13 cellular contexts compared by ENCODE assay signal in genomic region chr3:65833761-65834505, GRCh38.
DNase-seq lines count a peak whose midpoint lies in the region; ATAC-seq, FAIRE-seq and TF ChIP-seq lines count a peak whose summit lies in the region.
"Had no signal": no experiment of that assay in that cellular context is flagged by ENCODE, and none has a peak within 500 bp of the region (broad histone marks: within the 10 kb centered on the region; RNA-seq: fewer than 3 reads in every experiment).

No MANE protein-coding gene starts in this region.

- H3K79me2 ChIP-seq in H1 (ENCODE audit: control insufficient read depth in 1 of 2, insufficient read depth in 2 of 2, low read length in 2 of 2): peaks cover 0 to 27% of the 10 kb centered on the region in 2 experiments; a peak in 2 of 4 replicates

- H3K18ac ChIP-seq in H1 (ENCODE audit: extremely low read depth, low read length): no peak overlapping the region

- no peak overlapping the region for H3K14ac ChIP-seq in H1 (ENCODE audit: insufficient read length)

- DNase-seq in GM04503 (ENCODE audit: low read depth): peak; percentile 25
- DNase-seq in NCI-H226: peak; percentile 45
- DNase-seq in H1 (ENCODE audit: low read depth in 1 of 2, low spot score in 2 of 2): no peak
- no peak for DNase-seq in mesothelial cell of epicardium (ENCODE audit: low spot score in 2 of 2, unreplicated experiment in 2 of 2)
- DNase-seq in DMS153 treated with DMSO at 0.1 percent for 48 hours (lab: John Stamatoyannopoulos, UW; ENCODE audit: unreplicated experiment): no peak
- DNase-seq in activated naive CD8-positive, alpha-beta T cell treated with anti-CD3 and anti-CD28 coated beads, Interleukin-2, amount 50 U/mL, for 24 hours: no peak
- no peak for DNase-seq in T1000 (lab: John Stamatoyannopoulos, UW)
- DNase-seq in DMS53 treated with DMSO at 0.1 percent for 48 hours (lab: John Stamatoyannopoulos, UW; ENCODE audit: unreplicated experiment): no peak
- DNase-seq: COR-L47, immature natural killer cell, NCI-H1930 had no signal

- CTCF ChIA-PET in H1 (lab: Charles Lee; ENCODE audit: partially characterized antibody): interaction anchor here (0.6 to 1.8 kb wide), 11 partner anchors 12 to 305 kb away, joined by 3 to 7 read pairs (median 3); no protein-coding TSS in a partner anchor

- H3K9ac ChIP-seq in H1 (replicated peaks in 1 of 4; ENCODE audit: extremely low read depth in 1 of 4, low read depth in 3 of 4, low read length in 3 of 4): no peak overlapping the region

- POLR2A ChIA-PET in H1 (lab: Charles Lee; ENCODE audit: partially characterized antibody): interaction anchor here (1.2 kb wide), 1 partner anchor 10 kb away, joined by 3 read pairs; no protein-coding TSS in a partner anchor

- TF ChIP-seq CTCF in H1 (IDR thresholded peaks at IDR 0.05; ENCODE audit: control extremely low read depth in 1 of 3, insufficient read depth in 1 of 3, low read depth in 1 of 3, low read length in 3 of 3) (no peak), mesothelial cell of epicardium (IDR thresholded peaks at IDR 0.05; ENCODE audit: unreplicated experiment) (no peak)

- no peak overlapping the region for H2BK120ac ChIP-seq in H1 (replicated peaks; ENCODE audit: low read depth, low read length)

- H3K4me1 ChIP-seq in H1 (replicated peaks in 1 of 4; ENCODE audit: control insufficient read depth in 3 of 4, insufficient read depth in 4 of 4, low read length in 3 of 4): peaks cover 0 to 2% (median 0%) of the 10 kb centered on the region in 4 experiments; a peak in 1 of 7 replicates

- no peak overlapping the region for H4K8ac ChIP-seq in H1 (ENCODE audit: extremely low read depth, insufficient read depth, low read length)

- H2BK20ac ChIP-seq in H1 (ENCODE audit: low read length): no peak overlapping the region

- peak; percentile 24 for FAIRE-seq in H1 (lab: Jason Lieb, UNC)

- no peaks in the 10 kb centered on the region for H3K23me2 ChIP-seq in H1 (ENCODE audit: low read depth, low read length)

- no peak overlapping the region for H2AK5ac ChIP-seq in H1 (ENCODE audit: low read depth, low read length)

- H3K27me3 ChIP-seq in H1 (replicated peaks in 1 of 4; ENCODE audit: control insufficient read depth in 3 of 4, extremely low read depth in 1 of 4, insufficient read depth in 3 of 4, low read length in 3 of 4): no peaks in the 10 kb centered on the region

- no peaks in the 10 kb centered on the region for H3K9me3 ChIP-seq in H1 (ENCODE audit: insufficient read depth in 2 of 2, low read depth in 1 of 2, low read length in 1 of 2)

- no peaks in the 10 kb centered on the region for H3K27me3 Mint-ChIP-seq in mesothelial cell of epicardium (ENCODE audit: low read depth)
- no peaks in the 10 kb centered on the region for H3K27me3 Mint-ChIP-seq in activated naive CD8-positive, alpha-beta T cell treated with anti-CD3 and anti-CD28 coated beads, Interleukin-2, amount 50 U/mL, for 24 hours
- H3K27me3 Mint-ChIP-seq: activated naive CD8-positive, alpha-beta T cell had no signal

- H3K36me3 Mint-ChIP-seq in mesothelial cell of epicardium: peaks cover 8% of the 10 kb centered on the region
- H3K36me3 Mint-ChIP-seq in activated naive CD8-positive, alpha-beta T cell treated with anti-CD3 and anti-CD28 coated beads, Interleukin-2, amount 50 U/mL, for 24 hours (ENCODE audit: low read depth): no peaks in the 10 kb centered on the region
- H3K36me3 Mint-ChIP-seq: activated naive CD8-positive, alpha-beta T cell; immature natural killer cell had no signal

- H2AFZ ChIP-seq in H1 (ENCODE audit: low read length): no peak overlapping the region

- no peak overlapping the region for H3K4me3 Mint-ChIP-seq in mesothelial cell of epicardium
- H3K4me3 Mint-ChIP-seq in activated naive CD8-positive, alpha-beta T cell treated with anti-CD3 and anti-CD28 coated beads, Interleukin-2, amount 50 U/mL, for 24 hours: no peak overlapping the region
- H3K4me3 Mint-ChIP-seq: activated naive CD8-positive, alpha-beta T cell; immature natural killer cell; nephron had no signal

- 86% methylated on average over 2 of the region's 2 CpGs; no CpG with 5 or more reads in 1 of the 2 experiments for WGBS in H1 (ENCODE audit: extremely low coverage in 1 of 2, insufficient coverage in 1 of 2, insufficient read length in 1 of 2, insufficient replicate concordance in 2 of 2, low coverage in 1 of 2, low lambda C conversion rate in 2 of 2, missing lambda C conversion rate in 1 of 2), 2 experiments

- no peak overlapping the region for H2BK15ac ChIP-seq in H1 (ENCODE audit: low read length)

- peaks cover 8% of the 10 kb centered on the region for H3K9me3 Mint-ChIP-seq in mesothelial cell of epicardium
- H3K9me3 Mint-ChIP-seq in activated naive CD8-positive, alpha-beta T cell treated with anti-CD3 and anti-CD28 coated beads, Interleukin-2, amount 50 U/mL, for 24 hours: peaks cover 6% of the 10 kb centered on the region
- H3K9me3 Mint-ChIP-seq: nephron had no signal

- ATAC-seq in activated naive CD8-positive, alpha-beta T cell treated with anti-CD3 and anti-CD28 coated beads, Interleukin-2, amount 50 U/mL, for 24 hours: no peak

- H2BK12ac ChIP-seq in H1 (ENCODE audit: low read depth, low read length): no peak overlapping the region

- no peak overlapping the region for H4K91ac ChIP-seq in H1 (replicated peaks; ENCODE audit: insufficient read length, low read length)

- H3K56ac ChIP-seq in H1 (replicated peaks; ENCODE audit: insufficient read length, low read depth, low read length): no peak overlapping the region

- H3K27ac ChIP-seq in H1 (ENCODE audit: low read depth, low read length): no peak overlapping the region

- peaks cover 31% of the 10 kb centered on the region for H3K4me1 Mint-ChIP-seq in mesothelial cell of epicardium
- no peaks in the 10 kb centered on the region for H3K4me1 Mint-ChIP-seq in activated naive CD8-positive, alpha-beta T cell treated with anti-CD3 and anti-CD28 coated beads, Interleukin-2, amount 50 U/mL, for 24 hours
- H3K4me1 Mint-ChIP-seq: immature natural killer cell had no signal

- no peak overlapping the region for H3K4me2 ChIP-seq in H1 (ENCODE audit: insufficient read depth in 1 of 2, low read depth in 2 of 2, low read length in 2 of 2)

- no peak for TF ChIP-seq RAD21 in H1 (IDR thresholded peaks at IDR 0.05 in 1 of 2, conservative IDR thresholded peaks at IDR 0.05 in 1 of 2; ENCODE audit: low read depth in 2 of 2, low read length in 2 of 2)

- H2BK5ac ChIP-seq in H1 (ENCODE audit: low read depth, low read length): no peak overlapping the region

- H3K36me3 ChIP-seq in H1 (ENCODE audit: control insufficient read depth in 2 of 4, insufficient read depth in 4 of 4, low read length in 3 of 4): no peaks in the 10 kb centered on the region

- H3K23ac ChIP-seq in H1 (ENCODE audit: insufficient read length): no peak overlapping the region

- H3K4me3 ChIP-seq in H1 (ENCODE audit: extremely low read depth in 1 of 4, insufficient read depth in 2 of 4, low read depth in 3 of 4, low read length in 4 of 4): no peak overlapping the region

- no peaks in the 10 kb centered on the region; the same call in 1 of the 2 replicates for H3K79me1 ChIP-seq in H1 (ENCODE audit: low read depth, low read length)

- no peak for TF ChIP-seq POLR2A in H1 (IDR thresholded peaks at IDR 0.05; ENCODE audit: control extremely low read depth in 1 of 2, low read depth in 2 of 2, low read length in 2 of 2)

- no peak for TF ChIP-seq EP300 in H1 (IDR thresholded peaks at IDR 0.05; ENCODE audit: borderline replicate concordance in 1 of 2, low read depth in 2 of 2, low read length in 2 of 2)

- no peak overlapping the region for H4K5ac ChIP-seq in H1 (ENCODE audit: insufficient read length, low read depth, low read length)

- H3K27ac Mint-ChIP-seq in mesothelial cell of epicardium: peak overlapping the region; percentile 28
- no peak overlapping the region for H3K27ac Mint-ChIP-seq in activated naive CD8-positive, alpha-beta T cell treated with anti-CD3 and anti-CD28 coated beads, Interleukin-2, amount 50 U/mL, for 24 hours
- H3K27ac Mint-ChIP-seq: activated naive CD8-positive, alpha-beta T cell; immature natural killer cell had no signal

- H3K4ac ChIP-seq in H1 (replicated peaks; ENCODE audit: insufficient read length, low read depth, low read length): no peak overlapping the region

- no peaks in the 10 kb centered on the region for H4K20me1 ChIP-seq in H1 (replicated peaks in 1 of 2; ENCODE audit: control insufficient read depth in 1 of 2, insufficient read depth in 2 of 2, low read length in 2 of 2)

TF ChIP-seq in H1, 55 proteins besides CTCF, POLR2A, EP300 and RAD21:
- TF ChIP-seq ZNF274 (IDR thresholded peaks at IDR 0.05; ENCODE audit: borderline replicate concordance, extremely low read depth, low read length) (no peak), SRF (IDR thresholded peaks at IDR 0.05; ENCODE audit: low read depth, low read length) (no peak), PHF8 (conservative IDR thresholded peaks at IDR 0.05; ENCODE audit: low read depth, low read length) (no peak), RBBP5 (IDR thresholded peaks at IDR 0.05; ENCODE audit: borderline replicate concordance, low read depth, low read length) (no peak), CHD1 (IDR thresholded peaks at IDR 0.05; ENCODE audit: low read depth, low read length) (no peak), CEBPB (IDR thresholded peaks at IDR 0.05; ENCODE audit: low read depth, low read length) (no peak), BRCA1 (IDR thresholded peaks at IDR 0.05; ENCODE audit: low read depth, low read length) (no peak)

Comparison
In these comparisons a context has a peak if more than half of its experiments do, and no peak if none do; other contexts are left out.
1. DNase-seq: peak in GM04503 (single experiment) and NCI-H226 (single experiment); none in H1 (0 of 2), mesothelial cell of epicardium (0 of 2), DMS153 treated with DMSO at 0.1 percent for 48 hours (single experiment), activated naive CD8-positive, alpha-beta T cell treated with anti-CD3 and anti-CD28 coated beads, Interleukin-2, amount 50 U/mL, for 24 hours (single experiment), T1000 (single experiment) and DMS53 treated with DMSO at 0.1 percent for 48 hours (single experiment).